Comparison of ENCODE assay signal across 1 cellular context in genomic region chr1:8765253-8765652, GRCh38.
TF ChIP-seq lines count a peak whose summit lies in the region.

No MANE protein-coding gene starts in this region.

TF ChIP-seq in HepG2, 621 proteins besides CTCF, POLR2A, EP300 and RAD21 (continued from another document):
- TF ChIP-seq SKIL (CRISPR knock-in tag; IDR thresholded peaks at IDR 0.05; ENCODE audit: borderline replicate concordance) (no peak), ZNF207 (IDR thresholded peaks at IDR 0.05; ENCODE audit: borderline replicate concordance) (no peak), ZSCAN29 (CRISPR knock-in tag; conservative IDR thresholded peaks at IDR 0.05) (no peak)
